ENCODE assay signal across 9 cellular contexts in genomic region chr11:112163875-112164521, GRCh38. TPM values are rescaled to one million over a fixed set of nuclear protein-coding genes. Genes with fewer than 3 reads are reported as not detected.
A peak's percentile ranks its signal among the peaks of the same experiment; 100 is the strongest.
DNase-seq lines count a peak whose midpoint lies in the region; ATAC-seq lines count a peak whose summit lies in the region.
"Had no signal": no experiment of that assay in that cellular context is flagged by ENCODE, and none has a peak within 500 bp of the region (broad histone marks: within the 10 kb centered on the region; RNA-seq: fewer than 3 reads in every experiment).

Gene IL18, minus strand, starts transcription at chr11:112164094. Its CDS starts 9,041 bp downstream, at chr11:112155053.

- ATAC-seq in stimulated activated naive CD8-positive, alpha-beta T cell treated with anti-CD3 and anti-CD28 coated beads, Interleukin-15, Interleukin-2, amounts not matched to agents 100 U/mL and 50 U/mL, for 24 hours = no peak
- ATAC-seq in HG03159 (IDR thresholded peaks at IDR 0.05; ENCODE audit: unreplicated experiment) = no peak

- H3K27me3 Mint-ChIP-seq in stimulated activated naive CD8-positive, alpha-beta T cell treated with anti-CD3 and anti-CD28 coated beads, Interleukin-15, Interleukin-2, amounts not matched to agents 100 ng/mL and 50 ng/mL, for 24 hours = peaks cover 51% of the 10 kb centered on the region
- H3K27me3 Mint-ChIP-seq in dendritic cell treated with granulocyte-macrophage colony-stimulating factor and Interleukin-4, amounts not matched to agents 40 ng/mL and 50 ng/mL, for 4 days = no peaks in the 10 kb centered on the region

- no peaks in the 10 kb centered on the region for H3K79me1 ChIP-seq in mesendoderm (ENCODE audit: low read length)

- no peak within 1 kb of the TSS for H3K4me2 ChIP-seq in mesendoderm (ENCODE audit: low read length)

- no peaks in the 10 kb centered on the region for H3K36me3 ChIP-seq in mesendoderm (ENCODE audit: control insufficient read depth, insufficient read depth, low read length)

- H4K8ac ChIP-seq in mesendoderm (ENCODE audit: low read depth, low read length) = no peak within 1 kb of the TSS

- H3K79me2 ChIP-seq in mesendoderm (ENCODE audit: control insufficient read depth, insufficient read depth, low read length) = no peaks in the 10 kb centered on the region

- peak within 1 kb of the TSS; percentile 40 for H3K4me3 Mint-ChIP-seq in stimulated activated naive CD8-positive, alpha-beta T cell treated with anti-CD3 and anti-CD28 coated beads, Interleukin-15, Interleukin-2, amounts not matched to agents 100 ng/mL and 50 ng/mL, for 24 hours
- H3K4me3 Mint-ChIP-seq in dendritic cell treated with granulocyte-macrophage colony-stimulating factor and Interleukin-4, amounts not matched to agents 40 ng/mL and 50 ng/mL, for 4 days = peak within 1 kb of the TSS; percentile 87
- H3K4me3 Mint-ChIP-seq: CD4-positive, CD25-positive, alpha-beta regulatory T cell had no signal

- no peak within 1 kb of the TSS for H3K9ac ChIP-seq in mesendoderm (ENCODE audit: low read length)

- H2BK5ac ChIP-seq in mesendoderm (ENCODE audit: low read length) = no peak within 1 kb of the TSS

- peaks cover 3% of the 10 kb centered on the region for H3K36me3 Mint-ChIP-seq in stimulated activated naive CD8-positive, alpha-beta T cell treated with anti-CD3 and anti-CD28 coated beads, Interleukin-15, Interleukin-2, amounts not matched to agents 100 ng/mL and 50 ng/mL, for 24 hours (ENCODE audit: low read depth)
- H3K36me3 Mint-ChIP-seq in dendritic cell treated with granulocyte-macrophage colony-stimulating factor and Interleukin-4, amounts not matched to agents 40 ng/mL and 50 ng/mL, for 4 days (ENCODE audit: low read depth) = peaks cover 8% of the 10 kb centered on the region

- no CpG with 5 or more reads among the region's 12 CpGs for WGBS in mesendoderm (ENCODE audit: extremely low coverage, insufficient coverage, low lambda C conversion rate)

- peaks cover 14% of the 10 kb centered on the region for H3K4me1 Mint-ChIP-seq in stimulated activated naive CD8-positive, alpha-beta T cell treated with anti-CD3 and anti-CD28 coated beads, Interleukin-15, Interleukin-2, amounts not matched to agents 100 ng/mL and 50 ng/mL, for 24 hours (ENCODE audit: low read depth)
- H3K4me1 Mint-ChIP-seq in dendritic cell treated with granulocyte-macrophage colony-stimulating factor and Interleukin-4, amounts not matched to agents 40 ng/mL and 50 ng/mL, for 4 days (ENCODE audit: low read depth) = peaks cover 60% of the 10 kb centered on the region
- H3K4me1 Mint-ChIP-seq: CD4-positive, CD25-positive, alpha-beta regulatory T cell had no signal

- no peak within 1 kb of the TSS for H3K27ac Mint-ChIP-seq in stimulated activated naive CD8-positive, alpha-beta T cell treated with anti-CD3 and anti-CD28 coated beads, Interleukin-15, Interleukin-2, amounts not matched to agents 100 ng/mL and 50 ng/mL, for 24 hours
- H3K27ac Mint-ChIP-seq in dendritic cell treated with granulocyte-macrophage colony-stimulating factor and Interleukin-4, amounts not matched to agents 40 ng/mL and 50 ng/mL, for 4 days = peak within 1 kb of the TSS; percentile 77
- H3K27ac Mint-ChIP-seq: CD4-positive, CD25-positive, alpha-beta regulatory T cell had no signal

- no peak within 1 kb of the TSS for H2AK5ac ChIP-seq in mesendoderm (ENCODE audit: low read length)

- H3K18ac ChIP-seq in mesendoderm (ENCODE audit: low read length) = no peak within 1 kb of the TSS

- no peaks in the 10 kb centered on the region for H3K27me3 ChIP-seq in mesendoderm (ENCODE audit: insufficient read depth, low read length, poor library complexity)

- H3K4me3 ChIP-seq in mesendoderm (ENCODE audit: low read length) = no peak within 1 kb of the TSS

- DNase-seq in stimulated activated naive CD8-positive, alpha-beta T cell treated with anti-CD3 and anti-CD28 coated beads, Interleukin-15, Interleukin-2, amounts not matched to agents 100 U/mL and 50 U/mL, for 24 hours = no peak
- peak; percentile 56 for DNase-seq in mesendoderm
- DNase-seq in superior temporal gyrus (ENCODE audit: extremely low spot score) = no peak
- DNase-seq in DMS 273 treated with DMSO at 0.1 percent for 48 hours (lab: John Stamatoyannopoulos, UW) = no peak
- no peak for DNase-seq in activated CD4-positive, alpha-beta T cell treated with anti-CD3 and anti-CD28 coated beads for 1 hour
- DNase-seq: CD4-positive, CD25-positive, alpha-beta regulatory T cell had no signal

- H2BK120ac ChIP-seq in mesendoderm (ENCODE audit: low read depth, low read length) = no peak within 1 kb of the TSS

- no peak within 1 kb of the TSS for H3K4ac ChIP-seq in mesendoderm (ENCODE audit: low read depth, low read length)

- H2BK15ac ChIP-seq in mesendoderm (replicated peaks; ENCODE audit: low read depth) = no peak within 1 kb of the TSS

- no peaks in the 10 kb centered on the region for H3K4me1 ChIP-seq in mesendoderm (ENCODE audit: control insufficient read depth, low read depth, low read length)

- H4K5ac ChIP-seq in mesendoderm (ENCODE audit: low read length) = no peak within 1 kb of the TSS

- intact Hi-C loops in dendritic cell treated with granulocyte-macrophage colony-stimulating factor and Interleukin-4, amounts not matched to agents 40 ng/mL and 50 ng/mL, for 4 days (cut with micrococcal nuclease) = no loop called here

- H3K23ac ChIP-seq in mesendoderm (ENCODE audit: low read length) = no peak within 1 kb of the TSS

- H3K27ac ChIP-seq in mesendoderm (ENCODE audit: low read depth, low read length) = no peak within 1 kb of the TSS

- H3K56ac ChIP-seq in mesendoderm (ENCODE audit: low read length) = no peak within 1 kb of the TSS

- H3K9me3 Mint-ChIP-seq in stimulated activated naive CD8-positive, alpha-beta T cell treated with anti-CD3 and anti-CD28 coated beads, Interleukin-15, Interleukin-2, amounts not matched to agents 100 ng/mL and 50 ng/mL, for 24 hours = no peaks in the 10 kb centered on the region
- H3K9me3 Mint-ChIP-seq in dendritic cell treated with granulocyte-macrophage colony-stimulating factor and Interleukin-4, amounts not matched to agents 40 ng/mL and 50 ng/mL, for 4 days = no peaks in the 10 kb centered on the region

RNA-seq across cellular contexts. Expression of gene IL18, which starts in this region (rescaled TPM):
- polyA plus RNA-seq in mesendoderm (2013, experiment 1 of 2) = 0.37 TPM
- polyA plus RNA-seq in mesendoderm (2013, experiment 2 of 2) = 0.56 TPM
- polyA plus RNA-seq: CD4-positive, CD25-positive, alpha-beta regulatory T cell had no signal
